8 cellular contexts compared by ENCODE assay signal in the genomic region with DNA sequence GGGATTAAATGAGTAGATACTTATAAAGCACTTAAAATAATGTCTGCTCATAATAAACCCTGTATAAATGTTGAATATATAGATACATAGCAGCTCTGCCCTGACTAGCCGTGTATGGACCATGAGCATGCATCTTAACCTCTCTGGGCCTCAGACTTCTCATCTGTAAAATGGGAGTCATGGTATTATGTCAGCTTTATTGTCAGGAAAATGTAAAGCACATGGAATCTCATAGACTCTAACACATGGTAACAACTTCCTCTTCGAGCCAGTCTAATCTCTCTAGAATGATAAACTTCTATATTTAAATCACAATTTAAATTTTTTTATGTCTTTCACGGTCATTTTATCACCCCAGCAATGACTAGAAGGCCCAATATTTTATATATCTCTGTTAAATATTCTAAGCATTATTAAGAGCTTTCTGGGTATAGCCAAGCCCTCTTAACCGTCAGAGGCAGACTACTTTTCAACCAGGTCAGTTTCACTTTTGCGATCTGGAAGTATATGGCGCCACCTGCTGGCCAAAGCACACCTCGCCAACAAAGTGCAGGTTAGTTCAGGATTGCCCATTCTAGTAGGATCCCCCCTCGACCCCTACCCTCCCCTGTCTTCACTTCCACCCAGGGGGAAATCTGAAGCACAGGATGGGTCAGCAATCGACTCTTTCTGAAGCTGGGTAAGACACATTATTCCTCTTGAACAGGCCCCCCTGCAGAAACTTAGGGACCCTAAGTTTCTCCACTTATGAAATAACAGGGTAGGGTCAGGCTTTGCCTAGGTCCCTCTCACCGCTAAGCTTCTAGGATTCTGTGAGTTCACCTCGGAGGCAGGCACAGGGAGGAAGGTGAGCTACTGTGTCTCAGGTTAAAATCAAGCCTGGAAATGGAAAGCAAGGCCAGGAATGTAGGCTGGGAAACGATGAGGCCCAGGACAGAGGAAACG. TPM values are rescaled to one million over a fixed set of nuclear protein-coding genes. Genes with fewer than 3 reads are reported as not detected.
DNase-seq lines count a peak whose midpoint lies in the region; ATAC-seq and TF ChIP-seq lines count a peak whose summit lies in the region.

No MANE protein-coding gene starts in this region.

- H3K4me3 ChIP-seq in dorsolateral prefrontal cortex: peak overlapping the region in 12 of 59 donors; percentile 2 to 34 (median 26)

- H3K36me3 Mint-ChIP-seq in CD4-positive, alpha-beta T cell (ENCODE audit: low read depth): no peaks in the 10 kb centered on the region

- CTCF ChIA-PET in CD4-positive, alpha-beta T cell (lab: Charles Lee): interaction anchor here (0.6 to 3.2 kb wide), 21 partner anchors 10 to 798 kb away, joined by 3 to 23 read pairs (median 4); no protein-coding TSS in a partner anchor

- H3K27me3 ChIP-seq in CD4-positive, alpha-beta T cell (ENCODE audit: control insufficient read depth, insufficient read depth, low read length): no peaks in the 10 kb centered on the region
- peaks cover 0 to 28% (median 0%) of the 10 kb centered on the region in 45 donors for H3K27me3 ChIP-seq in dorsolateral prefrontal cortex

- peak; percentile 74 to 91 (median 84) for DNase-seq in CD4-positive, alpha-beta T cell
- DNase-seq in NCI-H526 treated with DMSO at 0.1 percent for 48 hours (lab: John Stamatoyannopoulos, UW) (peak; percentile 89), dorsolateral prefrontal cortex (peak; percentile 66 to 88 (median 78)), lung microvascular endothelial cell (ENCODE audit: low read depth in 2 of 2) (peak; percentile 88 to 92)
- peak; percentile 86 to 89 for DNase-seq in activated CD4-positive, alpha-beta T cell treated with anti-CD3 and anti-CD28 coated beads, Interleukin-2, amount 50 U/mL, for 24 hours (ENCODE audit: low read depth in 1 of 2, low spot score in 1 of 2)
- DNase-seq in stimulated activated CD8-positive, alpha-beta memory T cell treated with anti-CD3 and anti-CD28 coated beads, Interleukin-15, amount 100 ng/mL, for 1 hour (ENCODE audit: low read depth): peak; percentile 84

- peak overlapping the region; percentile 83 for H3K27ac Mint-ChIP-seq in CD4-positive, alpha-beta T cell

- peak overlapping the region; percentile 55 for H3K27ac ChIP-seq in CD4-positive, alpha-beta T cell (ENCODE audit: low read depth, low read length)
- no peak overlapping the region for H3K27ac ChIP-seq in dorsolateral prefrontal cortex

- no peaks in the 10 kb centered on the region for H3K9me3 Mint-ChIP-seq in CD4-positive, alpha-beta T cell

- peak; percentile 93 for TF ChIP-seq CTCF in CD4-positive, alpha-beta T cell (IDR thresholded peaks at IDR 0.05)
- peak; percentile 90 to 99 (median 96) for TF ChIP-seq CTCF in dorsolateral prefrontal cortex (IDR thresholded peaks at IDR 0.05 in 54 of 56, conservative IDR thresholded peaks at IDR 0.05 in 2 of 56; ENCODE audit: low read depth in 1 of 56, partially characterized antibody in 56 of 56)

- intact Hi-C loops in CD4-positive, alpha-beta T cell (cut with DNase I, micrococcal nuclease): loop anchor here (1.0 to 10.0 kb wide), 10 partner anchors 54 to 986 kb away; no protein-coding TSS in a partner anchor
- intact Hi-C loops in dorsolateral prefrontal cortex (cut with DNase I): loop anchor here (1.0 to 10.0 kb wide), 6 partner anchors 199 to 674 kb away; no protein-coding TSS in a partner anchor

- peak; percentile 75 for ATAC-seq in CD4-positive, alpha-beta T cell (ENCODE audit: poor library complexity)
- peak; percentile 62 for ATAC-seq in GM19328 (IDR thresholded peaks at IDR 0.05; ENCODE audit: unreplicated experiment)
- ATAC-seq in HG03439 (IDR thresholded peaks at IDR 0.05; ENCODE audit: unreplicated experiment): peak; percentile 80

- H3K4me3 Mint-ChIP-seq in CD4-positive, alpha-beta T cell: peak overlapping the region; percentile 85

- no peaks in the 10 kb centered on the region for H3K27me3 Mint-ChIP-seq in CD4-positive, alpha-beta T cell

- no peaks in the 10 kb centered on the region for H3K9me3 ChIP-seq in CD4-positive, alpha-beta T cell (ENCODE audit: control insufficient read depth, low read length)

- peaks cover 41% of the 10 kb centered on the region for H3K4me1 Mint-ChIP-seq in CD4-positive, alpha-beta T cell (ENCODE audit: low read depth)

- POLR2A ChIA-PET in CD4-positive, alpha-beta T cell (lab: Charles Lee): interaction anchor here (0.6 to 2.4 kb wide), 20 partner anchors 9 to 792 kb away, joined by 3 to 17 read pairs (median 3); no protein-coding TSS in a partner anchor

RNA-seq across cellular contexts. Expression of a gene that starts 36.0 kb away (rescaled TPM):
- total RNA-seq in CD4-positive, alpha-beta T cell: under 1 TPM; 0.22 to 0.27 TPM
- total RNA-seq in dorsolateral prefrontal cortex: 1 to 10 TPM in 14 of 120 experiments, under 1 TPM in 84, not detected in 22; 0.11 to 2.7 (median 0.51) TPM
- under 0.01 and 0.22 TPM in 2 replicates for total RNA-seq in lung microvascular endothelial cell
